16 cellular contexts compared by ENCODE assay signal in genomic region chr12:100293017-100293416, GRCh38. TPM values are rescaled to one million over a fixed set of nuclear protein-coding genes. Genes with fewer than 3 reads are reported as not detected.
DNase-seq lines count a peak whose midpoint lies in the region; TF ChIP-seq lines count a peak whose summit lies in the region.
"Had no signal": no experiment of that assay in that cellular context is flagged by ENCODE, and none has a peak within 500 bp of the region (broad histone marks: within the 10 kb centered on the region; RNA-seq: fewer than 3 reads in every experiment).

No MANE protein-coding gene starts in this region.

- H3K4me1 Mint-ChIP-seq in glutamatergic neuron (ENCODE audit: low read depth, unreplicated experiment) = peaks cover 12% of the 10 kb centered on the region

- peaks cover 2% of the 10 kb centered on the region for H3K27me3 Mint-ChIP-seq in glutamatergic neuron (ENCODE audit: unreplicated experiment)
- H3K27me3 Mint-ChIP-seq: CD8-positive, alpha-beta memory T cell had no signal

- no peak for TF ChIP-seq CTCF in glutamatergic neuron (IDR thresholded peaks at IDR 0.05; ENCODE audit: partially characterized antibody, unreplicated experiment)

- peak overlapping the region; percentile 71 for H3K27ac Mint-ChIP-seq in glutamatergic neuron (ENCODE audit: unreplicated experiment)

- no peaks in the 10 kb centered on the region for H3K36me3 Mint-ChIP-seq in glutamatergic neuron (ENCODE audit: unreplicated experiment)

- DNase-seq in NCI-H510A treated with DMSO at 0.1 percent for 48 hours (lab: John Stamatoyannopoulos, UW) (peak; percentile 76), NCI-H510A (lab: John Stamatoyannopoulos, UW) (no peak), NCI-H187 (lab: John Stamatoyannopoulos, UW) (peak; percentile 28 to 53), NCI-H2171 treated with DMSO at 0.1 percent for 48 hours (lab: John Stamatoyannopoulos, UW) (peak; percentile 80), glutamatergic neuron (no peak), glomerular visceral epithelial cell (ENCODE audit: extremely low spot score) (no peak)
- DNase-seq in stimulated activated naive CD4-positive, alpha-beta T cell treated with Interleukin-2 at 50 U/mL for 16 hours (lab: John Stamatoyannopoulos, UW) = no peak
- DNase-seq in stimulated activated CD4-positive, alpha-beta T cell treated with anti-CD3 and anti-CD28 coated beads, Interleukin-12 subunit alpha, Interleukin-12 subunit beta, amount 100 ng/mL, for 4 hours = no peak
- DNase-seq: CD8-positive, alpha-beta memory T cell; Karpas-422; NCI-H2081 treated with DMSO at 0.1 percent for 48 hours; NCI-H345; NCI-H526; PC-9; RPMI8226; SHP77 had no signal

- H3K9me3 Mint-ChIP-seq in glutamatergic neuron (ENCODE audit: unreplicated experiment) = no peaks in the 10 kb centered on the region
- H3K9me3 Mint-ChIP-seq: CD8-positive, alpha-beta memory T cell had no signal

- no peak overlapping the region for H3K4me3 Mint-ChIP-seq in glutamatergic neuron (ENCODE audit: unreplicated experiment)
- H3K4me3 Mint-ChIP-seq: CD8-positive, alpha-beta memory T cell had no signal

RNA-seq across cellular contexts. Expression of gene SCYL2, which starts 26.0 kb away (rescaled TPM):
- 106 TPM for total RNA-seq in glutamatergic neuron (ENCODE audit: unreplicated experiment)

RNA-seq across cellular contexts. Expression of gene DEPDC4, which starts 26.1 kb away (rescaled TPM):
- total RNA-seq in glutamatergic neuron (ENCODE audit: unreplicated experiment) = 2.0 TPM

Comparison
In these comparisons a context has a peak if more than half of its experiments do, and no peak if none do; other contexts are left out.
1. DNase-seq: peak in NCI-H510A treated with DMSO at 0.1 percent for 48 hours (single experiment), NCI-H187 (2 of 2) and NCI-H2171 treated with DMSO at 0.1 percent for 48 hours (single experiment); none in NCI-H510A (single experiment), glutamatergic neuron (single experiment), stimulated activated naive CD4-positive, alpha-beta T cell treated with Interleukin-2 at 50 U/mL for 16 hours (single experiment), glomerular visceral epithelial cell (single experiment) and stimulated activated CD4-positive, alpha-beta T cell treated with anti-CD3 and anti-CD28 coated beads, Interleukin-12 subunit alpha, Interleukin-12 subunit beta, amount 100 ng/mL, for 4 hours (single experiment).